ENCODE assay signal across 8 cellular contexts in genomic region chr11:57657290-57658022, GRCh38. TPM values are rescaled to one million over a fixed set of nuclear protein-coding genes. Genes with fewer than 3 reads are reported as not detected.
DNase-seq lines count a peak whose midpoint lies in the region; ATAC-seq and TF ChIP-seq lines count a peak whose summit lies in the region.

Gene CLP1, plus strand, starts transcription at chr11:57657762. Its CDS starts 1,715 bp downstream, at chr11:57659477.

- H3K27me3 Mint-ChIP-seq in activated naive CD4-positive, alpha-beta T cell treated with anti-CD3 and anti-CD28 coated beads, Interleukin-2, amount 50 U/mL, for 24 hours: no peaks in the 10 kb centered on the region

- H3K4me1 ChIP-seq in thoracic aorta (ENCODE audit: control insufficient read depth in 1 of 2, low read depth in 2 of 2): peaks cover 4 to 27% of the 10 kb centered on the region in 2 donors

- peak; percentile 95 for DNase-seq in GM06990 (ENCODE audit: extremely low read depth, insufficient read length)
- peak; percentile 99 for DNase-seq in NCI-H1092 (lab: John Stamatoyannopoulos, UW)
- DNase-seq in glomerular endothelial cell (ENCODE audit: extremely low read depth, low read depth, low spot score): peak; percentile 89
- DNase-seq in omental fat pad (ENCODE audit: low spot score): peak; percentile 98
- peak; percentile 99 for DNase-seq in thoracic aorta (ENCODE audit: low spot score)

- no peaks in the 10 kb centered on the region for H3K27me3 ChIP-seq in GM06990 (replicated peaks; ENCODE audit: control insufficient read depth, insufficient read depth, low read length)
- no peaks in the 10 kb centered on the region for H3K27me3 ChIP-seq in thoracic aorta (replicated peaks; ENCODE audit: insufficient read depth)

- no peaks in the 10 kb centered on the region for H3K9me3 ChIP-seq in thoracic aorta

- ATAC-seq in HG02588 (IDR thresholded peaks at IDR 0.05; ENCODE audit: unreplicated experiment) (peak; percentile 98), SK-N-SH treated with all-trans-retinoic acid at 6 μM for 48 hours (peak; percentile 98), omental fat pad (ENCODE audit: low FRiP score) (peak; percentile 100), thoracic aorta (ENCODE audit: insufficient number of reproducible peaks, low FRiP score, low read depth) (peak; percentile 95)

- no peaks in the 10 kb centered on the region for H3K9me3 Mint-ChIP-seq in activated naive CD4-positive, alpha-beta T cell treated with anti-CD3 and anti-CD28 coated beads, Interleukin-2, amount 50 U/mL, for 24 hours

- TF ChIP-seq CTCF in GM06990 (IDR thresholded peaks at IDR 0.05; ENCODE audit: insufficient read depth, low read length, poor library complexity, severe bottlenecking) (no peak), omental fat pad (IDR thresholded peaks at IDR 0.05) (no peak), thoracic aorta (IDR thresholded peaks at IDR 0.05) (peak; percentile 8)

- H3K27ac ChIP-seq in thoracic aorta: peak within 1 kb of the TSS; percentile 86 to 89

- peaks cover 6% of the 10 kb centered on the region for H3K36me3 Mint-ChIP-seq in activated naive CD4-positive, alpha-beta T cell treated with anti-CD3 and anti-CD28 coated beads, Interleukin-2, amount 50 U/mL, for 24 hours

- peak within 1 kb of the TSS; percentile 100 for H3K4me3 Mint-ChIP-seq in activated naive CD4-positive, alpha-beta T cell treated with anti-CD3 and anti-CD28 coated beads, Interleukin-2, amount 50 U/mL, for 24 hours

- H3K4me1 Mint-ChIP-seq in activated naive CD4-positive, alpha-beta T cell treated with anti-CD3 and anti-CD28 coated beads, Interleukin-2, amount 50 U/mL, for 24 hours: peaks cover 38% of the 10 kb centered on the region

- H3K27ac Mint-ChIP-seq in activated naive CD4-positive, alpha-beta T cell treated with anti-CD3 and anti-CD28 coated beads, Interleukin-2, amount 50 U/mL, for 24 hours: peak within 1 kb of the TSS; percentile 98

- peak within 1 kb of the TSS; percentile 72 for H3K4me3 ChIP-seq in GM06990 (replicated peaks; ENCODE audit: low read depth, low read length)
- H3K4me3 ChIP-seq in thoracic aorta: peak within 1 kb of the TSS; percentile 77

- H3K36me3 ChIP-seq in GM06990 (ENCODE audit: control insufficient read depth, insufficient read depth, low read length): peaks cover 11% of the 10 kb centered on the region
- peaks cover 20% of the 10 kb centered on the region for H3K36me3 ChIP-seq in thoracic aorta

TF ChIP-seq in SK-N-SH treated with all-trans-retinoic acid at 6 μM for 48 hours, 23 proteins besides CTCF, POLR2A, EP300 and RAD21:
- TF ChIP-seq, protein P1, sequence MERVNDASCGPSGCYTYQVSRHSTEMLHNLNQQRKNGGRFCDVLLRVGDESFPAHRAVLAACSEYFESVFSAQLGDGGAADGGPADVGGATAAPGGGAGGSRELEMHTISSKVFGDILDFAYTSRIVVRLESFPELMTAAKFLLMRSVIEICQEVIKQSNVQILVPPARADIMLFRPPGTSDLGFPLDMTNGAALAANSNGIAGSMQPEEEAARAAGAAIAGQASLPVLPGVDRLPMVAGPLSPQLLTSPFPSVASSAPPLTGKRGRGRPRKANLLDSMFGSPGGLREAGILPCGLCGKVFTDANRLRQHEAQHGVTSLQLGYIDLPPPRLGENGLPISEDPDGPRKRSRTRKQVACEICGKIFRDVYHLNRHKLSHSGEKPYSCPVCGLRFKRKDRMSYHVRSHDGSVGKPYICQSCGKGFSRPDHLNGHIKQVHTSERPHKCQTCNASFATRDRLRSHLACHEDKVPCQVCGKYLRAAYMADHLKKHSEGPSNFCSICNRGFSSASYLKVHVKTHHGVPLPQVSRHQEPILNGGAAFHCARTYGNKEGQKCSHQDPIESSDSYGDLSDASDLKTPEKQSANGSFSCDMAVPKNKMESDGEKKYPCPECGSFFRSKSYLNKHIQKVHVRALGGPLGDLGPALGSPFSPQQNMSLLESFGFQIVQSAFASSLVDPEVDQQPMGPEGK (CRISPR knock-in tag; IDR thresholded peaks at IDR 0.05; ENCODE audit: borderline replicate concordance): peak; percentile 89; the same call in 1 of the 2 replicates
- TF ChIP-seq ISL1 (CRISPR knock-in tag; IDR thresholded peaks at IDR 0.05): no peak
- TF ChIP-seq, protein P2, sequence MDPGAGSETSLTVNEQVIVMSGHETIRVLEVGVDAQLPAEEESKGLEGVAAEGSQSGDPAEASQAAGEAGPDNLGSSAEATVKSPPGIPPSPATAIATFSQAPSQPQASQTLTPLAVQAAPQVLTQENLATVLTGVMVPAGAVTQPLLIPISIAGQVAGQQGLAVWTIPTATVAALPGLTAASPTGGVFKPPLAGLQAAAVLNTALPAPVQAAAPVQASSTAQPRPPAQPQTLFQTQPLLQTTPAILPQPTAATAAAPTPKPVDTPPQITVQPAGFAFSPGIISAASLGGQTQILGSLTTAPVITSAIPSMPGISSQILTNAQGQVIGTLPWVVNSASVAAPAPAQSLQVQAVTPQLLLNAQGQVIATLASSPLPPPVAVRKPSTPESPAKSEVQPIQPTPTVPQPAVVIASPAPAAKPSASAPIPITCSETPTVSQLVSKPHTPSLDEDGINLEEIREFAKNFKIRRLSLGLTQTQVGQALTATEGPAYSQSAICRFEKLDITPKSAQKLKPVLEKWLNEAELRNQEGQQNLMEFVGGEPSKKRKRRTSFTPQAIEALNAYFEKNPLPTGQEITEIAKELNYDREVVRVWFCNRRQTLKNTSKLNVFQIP (CRISPR knock-in tag; IDR thresholded peaks at IDR 0.05; ENCODE audit: borderline replicate concordance, low read depth): no peak
- TF ChIP-seq, protein P3, sequence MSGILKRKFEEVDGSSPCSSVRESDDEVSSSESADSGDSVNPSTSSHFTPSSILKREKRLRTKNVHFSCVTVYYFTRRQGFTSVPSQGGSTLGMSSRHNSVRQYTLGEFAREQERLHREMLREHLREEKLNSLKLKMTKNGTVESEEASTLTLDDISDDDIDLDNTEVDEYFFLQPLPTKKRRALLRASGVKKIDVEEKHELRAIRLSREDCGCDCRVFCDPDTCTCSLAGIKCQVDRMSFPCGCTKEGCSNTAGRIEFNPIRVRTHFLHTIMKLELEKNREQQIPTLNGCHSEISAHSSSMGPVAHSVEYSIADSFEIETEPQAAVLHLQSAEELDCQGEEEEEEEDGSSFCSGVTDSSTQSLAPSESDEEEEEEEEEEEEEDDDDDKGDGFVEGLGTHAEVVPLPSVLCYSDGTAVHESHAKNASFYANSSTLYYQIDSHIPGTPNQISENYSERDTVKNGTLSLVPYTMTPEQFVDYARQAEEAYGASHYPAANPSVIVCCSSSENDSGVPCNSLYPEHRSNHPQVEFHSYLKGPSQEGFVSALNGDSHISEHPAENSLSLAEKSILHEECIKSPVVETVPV (CRISPR knock-in tag; IDR thresholded peaks at IDR 0.05): no peak
- no peak for TF ChIP-seq ZNF8 (CRISPR knock-in tag; IDR thresholded peaks at IDR 0.05)
- no peak for TF ChIP-seq PPARA (CRISPR knock-in tag; IDR thresholded peaks at IDR 0.05; ENCODE audit: borderline replicate concordance)

RNA-seq across cellular contexts. Expression of gene CLP1, which starts in this region (rescaled TPM):
- total RNA-seq in glomerular endothelial cell: 13.3 and 18.0 TPM in 2 replicates
- 10 to 100 TPM; 12.3 to 26.1 (median 15.7) TPM for total RNA-seq in omental fat pad
- 10 to 100 TPM; 15.0 TPM for total RNA-seq in thoracic aorta

Comparison
In these comparisons a context has a peak if more than half of its experiments do, and no peak if none do; other contexts are left out.
1. Peak in every context shown above with its lines: DNase-seq, ATAC-seq, H3K4me3 ChIP-seq and H3K27ac ChIP-seq.